In the genomic region with DNA sequence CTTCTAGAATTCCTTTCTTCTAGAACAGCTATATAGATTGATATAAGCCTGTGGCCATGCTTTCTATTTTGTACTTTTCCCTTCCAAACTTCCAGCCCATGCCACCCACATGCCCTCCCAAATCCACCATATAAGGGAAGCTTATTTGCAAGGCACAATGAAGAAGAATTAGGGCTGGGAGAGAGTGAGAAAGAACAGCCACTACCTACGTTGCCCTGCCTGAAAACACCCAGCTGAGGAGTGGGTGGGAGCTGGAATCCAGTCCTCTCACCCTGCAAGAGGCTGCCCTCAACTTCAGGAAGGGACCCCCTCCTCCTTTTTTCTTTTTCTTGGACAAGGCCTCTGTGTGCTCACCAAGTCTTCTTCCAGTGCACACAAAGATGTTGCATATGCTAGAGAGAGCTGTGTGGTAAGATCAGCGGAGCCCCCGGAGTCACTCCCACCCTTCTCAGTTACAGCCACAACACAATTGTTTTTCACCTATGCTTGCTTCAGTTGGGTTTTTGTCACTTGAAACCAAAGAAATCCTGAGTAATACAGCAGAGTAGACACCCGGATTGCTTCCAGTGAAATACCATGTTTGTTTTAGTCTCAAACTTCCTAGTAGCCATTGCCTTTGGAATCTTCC, we compare ENCODE assay signal across 22 cellular contexts.
"Had no signal": no experiment of that assay in that cellular context is flagged by ENCODE, and none has a peak within 500 bp of the region (broad histone marks: within the 10 kb centered on the region; RNA-seq: fewer than 3 reads in every experiment).

No MANE protein-coding gene starts in this region.

- DNase-seq: activated CD8-positive, alpha-beta memory T cell treated with anti-CD3 and anti-CD28 coated beads, Interleukin-2, amount 50 U/mL, for 48 hours; activated naive CD4-positive, alpha-beta T cell; activated T-cell treated with anti-CD3 and anti-CD28 coated beads, Interleukin-2, amount 50 U/mL, for 4 hours; amniotic stem cell; body of pancreas; effector CD8-positive, alpha-beta T cell; kidney glomerular epithelial cell; left ventricle myocardium inferior; natural killer cell; small intestine; stimulated activated CD4-positive, alpha-beta T cell treated with anti-CD3 and anti-CD28 coated beads, Interleukin-4, amount 100 ng/mL, for 1 hour; stimulated activated naive CD8-positive, alpha-beta T cell treated with anti-CD3 and anti-CD28 coated beads, Interleukin-15, Interleukin-2, amounts not matched to agents 100 U/mL and 50 U/mL, for 24 hours; T-helper 1 cell; T-helper 9 cell; tibial artery had no signal

- H3K4me1 ChIP-seq: tibial artery had no signal

- H3K36me3 Mint-ChIP-seq: natural killer cell, WTC11 had no signal

- H3K36me3 ChIP-seq: cardiac muscle cell had no signal

- H3K79me2 ChIP-seq: hepatocyte had no signal

- H3K4me3 Mint-ChIP-seq: activated naive CD8-positive, alpha-beta T cell; activated T-cell treated with anti-CD3 and anti-CD28 coated beads, Interleukin-2, amount 50 U/mL, for 4 hours; dendritic cell treated with granulocyte-macrophage colony-stimulating factor and Interleukin-4, amounts not matched to agents 40 ng/mL and 50 ng/mL, for 4 days; natural killer cell; WTC11 had no signal

- H3K27me3 Mint-ChIP-seq: activated naive CD8-positive, alpha-beta T cell had no signal

- H3K9me3 Mint-ChIP-seq: activated T-cell treated with anti-CD3 and anti-CD28 coated beads, Interleukin-2, amount 50 U/mL, for 4 hours; dendritic cell treated with granulocyte-macrophage colony-stimulating factor and Interleukin-4, amounts not matched to agents 40 ng/mL and 50 ng/mL, for 4 days; natural killer cell had no signal

- H3K4me2 ChIP-seq: hepatocyte had no signal

- H3K27ac ChIP-seq: body of pancreas, cardiac muscle cell, hepatocyte, left ventricle myocardium inferior, tibial artery had no signal

- H3K27me3 ChIP-seq: body of pancreas, cardiac muscle cell, hepatocyte, tibial artery had no signal

- H3K27ac Mint-ChIP-seq: activated naive CD8-positive, alpha-beta T cell; activated T-helper 2 cell treated with anti-CD3 and anti-CD28 coated beads, Interferon-gamma antibody, Interleukin-2, Interleukin-4, amounts not matched to agents 10 μg/mL and 5 μg/mL and 100 μg/mL, durations not matched to agents 14 hours and 24 hours and 36 hours; dendritic cell treated with granulocyte-macrophage colony-stimulating factor and Interleukin-4, amounts not matched to agents 40 ng/mL and 50 ng/mL, for 4 days; WTC11 had no signal

- H2AFZ ChIP-seq: hepatocyte had no signal

- H3K9me3 ChIP-seq: body of pancreas, left ventricle myocardium inferior, tibial artery had no signal

- ATAC-seq: activated T-cell treated with anti-CD3 and anti-CD28 coated beads, Interleukin-2, amount 50 U/mL, for 4 hours; body of pancreas; natural killer cell; sciatic nerve; stimulated activated naive CD8-positive, alpha-beta T cell treated with anti-CD3 and anti-CD28 coated beads, Interleukin-15, Interleukin-2, amounts not matched to agents 100 U/mL and 50 U/mL, for 24 hours; WTC11 had no signal

- H3K4me3 ChIP-seq: body of pancreas, cardiac muscle cell, hepatocyte, left ventricle myocardium inferior, tibial artery had no signal
